12 cellular contexts compared by ENCODE assay signal in the genomic region with DNA sequence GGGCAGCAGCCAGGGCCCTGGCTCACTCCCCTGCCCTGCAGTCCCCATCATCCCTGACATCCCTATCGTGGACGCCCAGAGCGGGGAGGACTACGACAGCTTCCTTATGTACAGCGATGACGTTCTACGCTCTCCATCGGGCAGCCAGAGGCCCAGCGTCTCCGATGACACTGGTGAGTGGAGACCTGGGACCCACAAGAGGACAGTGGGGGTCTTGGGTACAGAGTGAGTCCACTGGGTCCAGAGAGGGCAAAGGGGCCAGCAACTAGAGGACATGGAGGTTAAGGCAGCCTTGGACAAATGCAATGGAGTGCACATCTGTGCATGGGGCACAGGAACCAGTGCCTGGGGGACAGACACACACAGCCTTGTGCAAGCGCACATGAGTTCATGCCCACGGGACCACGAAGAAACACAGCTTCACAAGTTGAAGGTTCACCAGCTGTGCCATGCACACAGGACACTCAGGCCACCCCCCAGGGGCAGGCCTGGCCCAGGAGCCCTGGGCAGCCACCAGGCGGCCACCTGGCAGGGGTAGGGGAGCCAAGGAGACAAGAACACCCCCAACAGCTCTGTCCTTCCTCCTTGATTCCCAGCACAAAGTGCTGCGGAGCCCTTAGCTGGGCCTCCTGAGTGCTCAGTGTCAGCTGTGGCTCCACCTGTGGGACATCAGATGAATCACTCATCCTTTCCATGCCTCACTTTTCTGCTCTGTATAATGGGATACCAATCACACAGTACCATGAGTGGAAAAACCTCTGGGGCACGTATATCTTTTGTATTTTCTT. TPM values are rescaled to one million over a fixed set of nuclear protein-coding genes. Genes with fewer than 3 reads are reported as not detected.
A peak's percentile ranks its signal among the peaks of the same experiment; 100 is the strongest.
DNase-seq lines count a peak whose midpoint lies in the region; ATAC-seq and TF ChIP-seq lines count a peak whose summit lies in the region.
"Had no signal": no experiment of that assay in that cellular context is flagged by ENCODE, and none has a peak within 500 bp of the region (broad histone marks: within the 10 kb centered on the region; RNA-seq: fewer than 3 reads in every experiment).

No MANE protein-coding gene starts in this region.

- ATAC-seq in naive B cell (ENCODE audit: low read depth in 2 of 2): no peak

- H3K36me3 ChIP-seq in DOHH2 (ENCODE audit: control insufficient read depth, low read length): no peaks in the 10 kb centered on the region
- H3K36me3 ChIP-seq in WERI-Rb-1: no peaks in the 10 kb centered on the region; the same call in 1 of the 2 replicates

- peaks cover 37% of the 10 kb centered on the region for H3K4me1 ChIP-seq in DOHH2 (ENCODE audit: control insufficient read depth, low read length)

- H3K27ac Mint-ChIP-seq in naive B cell: peak overlapping the region in 1 of 6 donors; percentile 90

- peaks cover 16 to 26% (median 21%) of the 10 kb centered on the region in 3 donors for H3K4me1 Mint-ChIP-seq in naive B cell

- H3K4me2 ChIP-seq in DOHH2 (ENCODE audit: low read length): peak overlapping the region; percentile 78

- DNase-seq in GM20000 (ENCODE audit: low spot score) (peak; percentile 77), WERI-Rb-1 (no peak), naive B cell (no peak), NCI-H128 (lab: John Stamatoyannopoulos, UW; ENCODE audit: unreplicated experiment) (no peak), anterior cingulate cortex (lab: John Stamatoyannopoulos, UW) (no peak), activated gamma-delta T cell (lab: John Stamatoyannopoulos, UW) (no peak), NCI-H1436 treated with DMSO at 0.1 percent for 48 hours (lab: John Stamatoyannopoulos, UW) (no peak)
- DNase-seq: DMS153, heart left ventricle, NCI-H1694, upper lobe of right lung had no signal

- H3K79me2 ChIP-seq in DOHH2 (ENCODE audit: control insufficient read depth, low read length): no peaks in the 10 kb centered on the region

- no peaks in the 10 kb centered on the region for H3K9me3 Mint-ChIP-seq in naive B cell

- H3K27me3 ChIP-seq in DOHH2 (ENCODE audit: control insufficient read depth, low read length) (no peaks in the 10 kb centered on the region), WERI-Rb-1 (ENCODE audit: insufficient read depth, low read depth, severe bottlenecking) (no peaks in the 10 kb centered on the region)
- H3K27me3 ChIP-seq: heart left ventricle, upper lobe of right lung had no signal

- H3F3A ChIP-seq in DOHH2 (ENCODE audit: control insufficient read depth, insufficient read depth): peaks cover 4% of the 10 kb centered on the region

- H3K4me3 ChIP-seq in DOHH2 (ENCODE audit: low read length) (no peak overlapping the region), WERI-Rb-1 (ENCODE audit: low read depth, low read length) (no peak overlapping the region)

- TF ChIP-seq CTCF in DOHH2 (IDR thresholded peaks at IDR 0.05; ENCODE audit: low read depth, low read length, poor library complexity, severe bottlenecking) (no peak), GM20000 (IDR thresholded peaks at IDR 0.05; ENCODE audit: extremely low read depth, missing control alignments) (peak; percentile 10), WERI-Rb-1 (IDR thresholded peaks at IDR 0.05; ENCODE audit: low read depth, low read length) (peak; percentile 20; the same call in 1 of the 2 replicates)

- H3K27me3 Mint-ChIP-seq in naive B cell: peaks cover 0 to 3% (median 0%) of the 10 kb centered on the region in 3 donors

- H4K20me1 ChIP-seq in DOHH2 (ENCODE audit: control insufficient read depth, insufficient read depth, low read depth, low read length): no peaks in the 10 kb centered on the region

- no peak overlapping the region for H3K27ac ChIP-seq in DOHH2 (ENCODE audit: low read depth, low read length)
- H3K27ac ChIP-seq in WERI-Rb-1: no peak overlapping the region
- H3K27ac ChIP-seq: upper lobe of right lung had no signal

- H3K9me2 ChIP-seq in DOHH2 (replicated peaks; ENCODE audit: control insufficient read depth, low read length): no peaks in the 10 kb centered on the region

- peak overlapping the region; percentile 51 to 84 (median 68) for H3K4me3 Mint-ChIP-seq in naive B cell

- H3K9me3 ChIP-seq in DOHH2 (ENCODE audit: control insufficient read depth, insufficient read depth, low read length): no peaks in the 10 kb centered on the region
- H3K9me3 ChIP-seq in WERI-Rb-1 (ENCODE audit: severe bottlenecking): no peaks in the 10 kb centered on the region
- H3K9me3 ChIP-seq: heart left ventricle, upper lobe of right lung had no signal

- no peaks in the 10 kb centered on the region for H3K36me3 Mint-ChIP-seq in naive B cell

RNA-seq across cellular contexts. Expression of a gene that starts 12.4 kb away (rescaled TPM):
- polyA plus RNA-seq in naive B cell (ENCODE audit: low read depth in 6 of 6): 10 to 100 TPM in 4 of 6 donors, 1 to 10 TPM in 2; 8.3 to 21.9 (median 14.6) TPM

RNA-seq across cellular contexts. Expression of a gene that starts 31.3 kb away (rescaled TPM):
- 1 to 10 TPM in 2 of 6 donors, under 1 TPM in 2, not detected in 2; 0.67 to 1.6 (median 1.1) TPM for polyA plus RNA-seq in naive B cell (ENCODE audit: low read depth in 6 of 6)

RNA-seq across cellular contexts. Expression of a gene that starts 32.0 kb away (rescaled TPM):
- polyA plus RNA-seq in naive B cell (ENCODE audit: low read depth in 6 of 6): 10 to 100 TPM; 31.1 to 50.1 (median 37.7) TPM
